In the genomic region with DNA sequence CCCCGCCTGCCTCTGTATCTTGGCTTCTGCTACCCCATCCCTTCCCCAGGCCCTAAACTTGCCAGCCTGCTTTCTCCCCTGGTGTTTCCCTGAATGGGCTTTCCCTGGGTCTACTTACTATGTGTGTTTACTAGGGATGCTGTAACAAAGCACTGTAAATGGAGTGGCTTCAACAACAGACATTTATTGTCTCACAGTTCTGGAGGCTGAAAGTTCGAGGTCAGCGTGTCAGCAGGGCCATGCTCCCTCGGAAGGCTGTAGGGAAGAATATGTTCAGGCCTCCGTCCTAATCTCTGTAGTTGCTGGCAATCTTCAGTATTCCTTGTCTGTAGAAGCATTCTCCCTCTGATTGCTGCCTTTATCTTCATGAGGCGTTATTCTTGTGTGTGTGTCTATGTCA, we compare ENCODE assay signal across 27 cellular contexts.
DNase-seq lines count a peak whose midpoint lies in the region; ATAC-seq, FAIRE-seq and TF ChIP-seq lines count a peak whose summit lies in the region.
"Had no signal": no experiment of that assay in that cellular context is flagged by ENCODE, and none has a peak within 500 bp of the region (broad histone marks: within the 10 kb centered on the region; RNA-seq: fewer than 3 reads in every experiment).

No MANE protein-coding gene starts in this region.

- H2BK120ac ChIP-seq in H9 (ENCODE audit: low read depth, low read length, poor library complexity, severe bottlenecking): no peak overlapping the region

- H3K79me2 ChIP-seq in Karpas-422 (ENCODE audit: low read length): no peaks in the 10 kb centered on the region
- no peaks in the 10 kb centered on the region for H3K79me2 ChIP-seq in H9 (ENCODE audit: insufficient read depth, low read length)

- H3K18ac ChIP-seq in H9 (ENCODE audit: insufficient read length, low read depth, low read length): no peak overlapping the region

- no peak overlapping the region for H2AFZ ChIP-seq in Karpas-422 (ENCODE audit: low read length)
- H2AFZ ChIP-seq in H9 (ENCODE audit: low read length): no peak overlapping the region
- H2AFZ ChIP-seq: GM23248 had no signal

- peaks cover 0 to 63% (median 30%) of the 10 kb centered on the region in 9 donors for H3K4me1 ChIP-seq in heart right ventricle
- H3K4me1 ChIP-seq in Karpas-422 (ENCODE audit: low read length): no peaks in the 10 kb centered on the region
- no peaks in the 10 kb centered on the region for H3K4me1 ChIP-seq in H9 (ENCODE audit: insufficient read depth, low read length)
- H3K4me1 ChIP-seq: BE2C had no signal

- H3K36me3 Mint-ChIP-seq in neural crest cell (ENCODE audit: low read depth) (no peaks in the 10 kb centered on the region), H9 (ENCODE audit: insufficient read depth in 1 of 3, low read depth in 3 of 3) (no peaks in the 10 kb centered on the region)
- H3K36me3 Mint-ChIP-seq: CD14-positive monocyte; CD8-positive, alpha-beta memory T cell had no signal

- H2BK15ac ChIP-seq in H9 (ENCODE audit: low read depth, low read length): no peak overlapping the region

- peak overlapping the region; percentile 10 for H3K4me3 Mint-ChIP-seq in neural crest cell
- H3K4me3 Mint-ChIP-seq in H9: no peak overlapping the region
- H3K4me3 Mint-ChIP-seq: CD14-positive monocyte; CD4-positive, alpha-beta T cell; CD8-positive, alpha-beta memory T cell had no signal

- H2BK12ac ChIP-seq in H9 (ENCODE audit: insufficient read length, low read depth, low read length): no peak overlapping the region

- no peaks in the 10 kb centered on the region for H3K79me1 ChIP-seq in H9 (ENCODE audit: insufficient read depth, low read depth, low read length, poor library complexity, severe bottlenecking)

- DNase-seq in heart right ventricle: no peak
- DNase-seq in Right ventricle myocardium inferior (ENCODE audit: missing footprints): no peak
- peak; percentile 93 for DNase-seq in SK-N-DZ (ENCODE audit: low spot score)
- peak; percentile 16 for DNase-seq in neural crest cell (ENCODE audit: low read depth, low spot score)
- DNase-seq in urothelium cell line (ENCODE audit: low spot score): no peak
- DNase-seq in Karpas-422: no peak
- no peak for DNase-seq in H9
- DNase-seq: ACHN; AML-193; BE2C; CD4-positive, alpha-beta T cell; CD8-positive, alpha-beta memory T cell; DMS 273 treated with DMSO at 0.1 percent for 48 hours; DMS79; EL; GDM1; GM23248; H7 had no signal

- H3K23me2 ChIP-seq in H9 (ENCODE audit: insufficient read length, low read depth, low read length, poor library complexity, severe bottlenecking): no peaks in the 10 kb centered on the region

- H3K4me3 ChIP-seq in heart right ventricle (no peak overlapping the region), Karpas-422 (ENCODE audit: low read length) (no peak overlapping the region)
- H3K4me3 ChIP-seq: BLaER1 treated with 17β-estradiol and CSF1 and Interleukin-3, amounts not matched to agents 10 nM and 100 nM; GM12878; GM23248 had no signal

- no peak overlapping the region for H4K5ac ChIP-seq in H9 (ENCODE audit: insufficient read length, low read depth, low read length)

- H3K9ac ChIP-seq in Karpas-422 (ENCODE audit: low read length): no peak overlapping the region
- H3K9ac ChIP-seq in H9 (ENCODE audit: extremely low read depth, insufficient read length, low read length): no peak overlapping the region
- H3K9ac ChIP-seq: BLaER1 treated with 17β-estradiol and CSF1 and Interleukin-3, amounts not matched to agents 10 nM and 100 nM; GM23248 had no signal

- no peak overlapping the region for H3K14ac ChIP-seq in H9 (ENCODE audit: insufficient read depth, low read length)

- peak; percentile 52 for FAIRE-seq in urothelium cell line (lab: Jason Lieb, UNC)
- FAIRE-seq: A204.1, D721Med, GM12878, GM19239, H1 had no signal

- no peak overlapping the region for H3K56ac ChIP-seq in H9 (ENCODE audit: insufficient read length, low read depth, low read length)

- H3K36me3 ChIP-seq in heart right ventricle (no peaks in the 10 kb centered on the region), Karpas-422 (ENCODE audit: insufficient read depth, low read length) (no peaks in the 10 kb centered on the region)
- H3K36me3 ChIP-seq: BE2C; BLaER1 treated with 17β-estradiol and CSF1 and Interleukin-3, amounts not matched to agents 10 nM and 100 nM had no signal

- H3K27ac Mint-ChIP-seq in neural crest cell (ENCODE audit: unreplicated experiment): no peak overlapping the region
- no peak overlapping the region; a peak in 1 of 7 replicates for H3K27ac Mint-ChIP-seq in H9
- H3K27ac Mint-ChIP-seq: CD14-positive monocyte; CD4-positive, alpha-beta T cell; CD8-positive, alpha-beta memory T cell had no signal

- no peaks in the 10 kb centered on the region for H3K27me3 Mint-ChIP-seq in neural crest cell (ENCODE audit: low read depth)
- H3K27me3 Mint-ChIP-seq in H9 (ENCODE audit: low read depth): peaks cover 2% of the 10 kb centered on the region

- H2BK20ac ChIP-seq in H9 (ENCODE audit: low read depth, low read length, poor library complexity, severe bottlenecking): no peak overlapping the region

- no peak overlapping the region for H3K4me2 ChIP-seq in Karpas-422 (ENCODE audit: low read depth, low read length, poor library complexity, severe bottlenecking)
- H3K4me2 ChIP-seq in H9 (ENCODE audit: insufficient read depth, insufficient read length, low read length): no peak overlapping the region
- H3K4me2 ChIP-seq: BLaER1 treated with 17β-estradiol and CSF1 and Interleukin-3, amounts not matched to agents 10 nM and 100 nM had no signal

- H3K4me1 Mint-ChIP-seq in neural crest cell (peaks cover 47% of the 10 kb centered on the region), H9 (0 out of 4 replicates have a peak, but pooled peaks cover 0 to 4% of the 10 kb centered on the region in 2 experiments)
- H3K4me1 Mint-ChIP-seq: CD14-positive monocyte; CD8-positive, alpha-beta memory T cell had no signal

- no peaks in the 10 kb centered on the region for H4K20me1 ChIP-seq in Karpas-422 (ENCODE audit: insufficient read depth, low read depth, low read length)
- no peaks in the 10 kb centered on the region for H4K20me1 ChIP-seq in H9 (ENCODE audit: control insufficient read depth, insufficient read depth, insufficient read length)
- H4K20me1 ChIP-seq: BLaER1 treated with 17β-estradiol and CSF1 and Interleukin-3, amounts not matched to agents 10 nM and 100 nM had no signal

- no peak overlapping the region for H2BK5ac ChIP-seq in H9 (ENCODE audit: insufficient read length, low read length)

- H3K9me3 Mint-ChIP-seq in neural crest cell: no peaks in the 10 kb centered on the region
- H3K9me3 Mint-ChIP-seq in H9: no peaks in the 10 kb centered on the region
- H3K9me3 Mint-ChIP-seq: CD4-positive, alpha-beta T cell had no signal

- no peak overlapping the region for H3T11ph ChIP-seq in H9 (ENCODE audit: low read length)

- no peak overlapping the region for H2AK5ac ChIP-seq in H9 (ENCODE audit: insufficient read length, low read length)

- TF ChIP-seq CTCF in heart right ventricle (IDR thresholded peaks at IDR 0.05) (no peak), neural crest cell (conservative IDR thresholded peaks at IDR 0.05) (no peak), H9 (conservative IDR thresholded peaks at IDR 0.05) (no peak)

- no peak for ATAC-seq in heart right ventricle
- ATAC-seq in Right ventricle myocardium inferior: no peak
- ATAC-seq: GM12878, HCT116 had no signal

- H3K27ac ChIP-seq in heart right ventricle: peak overlapping the region in 7 of 10 donors; percentile 5 to 85 (median 62)
- H3K27ac ChIP-seq in Karpas-422 (ENCODE audit: low read length): no peak overlapping the region
- H3K27ac ChIP-seq in H9 (ENCODE audit: insufficient read length, low read depth, low read length): no peak overlapping the region
- H3K27ac ChIP-seq: 22Rv1; BLaER1 treated with 17β-estradiol and CSF1 and Interleukin-3, amounts not matched to agents 10 nM and 100 nM; GM23248 had no signal

- H3K4ac ChIP-seq in H9 (ENCODE audit: low read depth, low read length): no peak overlapping the region

- intact Hi-C loops in heart right ventricle (cut with DNase I) (loop anchor here in 1 of 10 donors (5.0 kb wide), 1 partner anchor 58 kb away; no protein-coding TSS in a partner anchor), Right ventricle myocardium inferior (cut with DNase I) (no loop called here)

- no peaks in the 10 kb centered on the region for H3K27me3 ChIP-seq in heart right ventricle
- H3K27me3 ChIP-seq in Karpas-422 (ENCODE audit: low read length): no peaks in the 10 kb centered on the region
- no peaks in the 10 kb centered on the region for H3K27me3 ChIP-seq in H9 (ENCODE audit: insufficient read depth, low read length)
- H3K27me3 ChIP-seq: BE2C; BLaER1 treated with 17β-estradiol and CSF1 and Interleukin-3, amounts not matched to agents 10 nM and 100 nM had no signal

- no peaks in the 10 kb centered on the region for H3K9me3 ChIP-seq in heart right ventricle
- H3K9me3 ChIP-seq in Karpas-422 (ENCODE audit: low read length): no peaks in the 10 kb centered on the region
- H3K9me3 ChIP-seq in H9 (ENCODE audit: control insufficient read depth, low read depth, low read length): no peaks in the 10 kb centered on the region
- H3K9me3 ChIP-seq: BE2C had no signal

- H4K8ac ChIP-seq in H9 (replicated peaks; ENCODE audit: insufficient read length, low read depth, low read length): no peak overlapping the region

- no peaks in the 10 kb centered on the region for H3K9me2 ChIP-seq in Karpas-422 (replicated peaks; ENCODE audit: insufficient read depth, low read length)

- H4K91ac ChIP-seq in H9 (ENCODE audit: insufficient read length, low read depth, low read length): no peak overlapping the region

- H3K23ac ChIP-seq in H9 (ENCODE audit: insufficient read length, low read depth, low read length): no peak overlapping the region

- 90 to 91% methylated on average over 6 of the region's 6 CpGs for WGBS in heart right ventricle, 2 donors
- no CpG with 5 or more reads among the region's 6 CpGs for WGBS in H9 (ENCODE audit: extremely low coverage, insufficient read length, low lambda C conversion rate)

Comparison
In these comparisons a context has a peak if more than half of its experiments do, and no peak if none do; other contexts are left out.
1. DNase-seq: peak in SK-N-DZ (single experiment) and neural crest cell (single experiment); none in heart right ventricle (0 of 2), Right ventricle myocardium inferior (single experiment), urothelium cell line (single experiment), Karpas-422 (single experiment) and H9 (single experiment).
2. H3K27ac ChIP-seq: peak in heart right ventricle (7 of 10); none in Karpas-422 (single experiment) and H9 (single experiment).